8 cellular contexts compared by ENCODE assay signal in genomic region chr17:38751803-38752118, GRCh38. TPM values are rescaled to one million over a fixed set of nuclear protein-coding genes. Genes with fewer than 3 reads are reported as not detected.
DNase-seq lines count a peak whose midpoint lies in the region; ATAC-seq, FAIRE-seq and TF ChIP-seq lines count a peak whose summit lies in the region.

No MANE protein-coding gene starts in this region.

- DNase-seq in ELR (ENCODE audit: low read depth) (peak; percentile 88), NCI-H226 (peak; percentile 79), keratinocyte (ENCODE audit: low read depth, low spot score) (no peak)
- DNase-seq in activated CD4-positive, CD25-positive, alpha-beta regulatory T cell treated with anti-CD3 and anti-CD28 coated beads, Interleukin-2, amount 50 U/mL, for 72 hours = peak; percentile 93
- peak; percentile 84 to 89 for DNase-seq in central memory CD8-positive, alpha-beta T cell (ENCODE audit: low spot score in 2 of 2)
- peak; percentile 77 to 91 (median 82) for DNase-seq in stimulated activated CD4-positive, alpha-beta T cell treated with anti-CD3 and anti-CD28 coated beads, Interleukin-12 subunit alpha, Interleukin-12 subunit beta, amount 100 ng/mL, for 48 hours (ENCODE audit: low read depth in 2 of 3, low spot score in 1 of 3)

- no peaks in the 10 kb centered on the region for H3K27me3 ChIP-seq in keratinocyte (ENCODE audit: control insufficient read depth, extremely low read depth, insufficient read depth, low read length)

- H3K36me3 Mint-ChIP-seq in central memory CD8-positive, alpha-beta T cell (ENCODE audit: insufficient read depth) = peaks cover 46% of the 10 kb centered on the region

- no peaks in the 10 kb centered on the region for H3K9me1 ChIP-seq in keratinocyte (ENCODE audit: control insufficient read depth, extremely low read depth, insufficient read depth, low read length)

- peaks cover 1% of the 10 kb centered on the region for H4K20me1 ChIP-seq in keratinocyte (ENCODE audit: control insufficient read depth, extremely low read depth, insufficient read depth, low read length)

- peaks cover 48% of the 10 kb centered on the region for H3K4me1 Mint-ChIP-seq in central memory CD8-positive, alpha-beta T cell

- peak overlapping the region; percentile 94 for H3K9ac ChIP-seq in keratinocyte (ENCODE audit: control insufficient read depth, extremely low read depth, insufficient read depth, low read length)

- peak overlapping the region; percentile 93 for H3K4me3 Mint-ChIP-seq in central memory CD8-positive, alpha-beta T cell

- no peaks in the 10 kb centered on the region for H3K9me3 Mint-ChIP-seq in central memory CD8-positive, alpha-beta T cell

- peaks cover 22% of the 10 kb centered on the region for H3K4me1 ChIP-seq in keratinocyte (ENCODE audit: control insufficient read depth, extremely low read depth, insufficient read depth, low read length)

- FAIRE-seq in keratinocyte (lab: Jason Lieb, UNC) = no peak

- TF ChIP-seq CTCF in keratinocyte (optimal IDR thresholded peaks at IDR 0.05 in 1 of 3, IDR thresholded peaks at IDR 0.05 in 1 of 3, conservative IDR thresholded peaks at IDR 0.05 in 1 of 3; ENCODE audit: extremely low read depth in 1 of 3, insufficient read depth in 2 of 3, low read length in 3 of 3) = no peak

- peaks cover 2 to 20% of the 10 kb centered on the region in 2 experiments for H3K36me3 ChIP-seq in keratinocyte (ENCODE audit: control insufficient read depth in 2 of 2, extremely low read depth in 1 of 2, insufficient read depth in 2 of 2, low read length in 2 of 2)

- peaks cover 37% of the 10 kb centered on the region for H3K79me2 ChIP-seq in keratinocyte (ENCODE audit: control insufficient read depth, insufficient read depth, low read length)

- peak overlapping the region; percentile 92 for H3K27ac ChIP-seq in keratinocyte (ENCODE audit: control insufficient read depth, insufficient read depth, low read length)

- no peaks in the 10 kb centered on the region for H3K9me3 ChIP-seq in keratinocyte (ENCODE audit: control insufficient read depth, low read depth, low read length)

- peak overlapping the region; percentile 87 for H3K4me2 ChIP-seq in keratinocyte (ENCODE audit: control insufficient read depth, extremely low read depth, insufficient read depth, low read depth, low read length)

- H2AFZ ChIP-seq in keratinocyte (ENCODE audit: control insufficient read depth, low read length) = peak overlapping the region; percentile 65

- ATAC-seq in HG03039 (IDR thresholded peaks at IDR 0.05; ENCODE audit: unreplicated experiment) (peak; percentile 31), HG02763 (IDR thresholded peaks at IDR 0.05; ENCODE audit: unreplicated experiment) (no peak)
- peak; percentile 70 for ATAC-seq in central memory CD8-positive, alpha-beta T cell (replicated peaks; ENCODE audit: extremely low read depth, poor library complexity, severe bottlenecking)

- peaks cover 31% of the 10 kb centered on the region for H3K27me3 Mint-ChIP-seq in central memory CD8-positive, alpha-beta T cell

- H3K27ac Mint-ChIP-seq in central memory CD8-positive, alpha-beta T cell (ENCODE audit: low read depth) = peak overlapping the region; percentile 100

- peak overlapping the region; percentile 78 to 100 (median 97) for H3K4me3 ChIP-seq in keratinocyte (ENCODE audit: control insufficient read depth in 2 of 3, extremely low read depth in 1 of 3, insufficient read depth in 2 of 3, low read depth in 1 of 3, low read length in 3 of 3)

- dilution Hi-C loops in keratinocyte (cut with MboI; ENCODE audit: extremely low pct_ligation_motif_present, low sequenced_read_pairs) = no loop called here

RNA-seq across cellular contexts. Expression of gene PSMB3, which starts 0.8 kb away (rescaled TPM):
- 294 to 346 TPM (median 316 TPM) in 3 replicates for polyA plus RNA-seq in keratinocyte
- polyA plus RNA-seq in keratinocyte (2011; ENCODE audit: low read depth) = 56.5 TPM
- 303 and 332 TPM in 2 replicates for polyA plus RNA-seq in keratinocyte (2011; cell fraction: cytosol; rRNA removed)
- polyA plus RNA-seq in keratinocyte (2011; cell fraction: nucleus; rRNA removed) = 227 and 268 TPM in 2 replicates
- 178 and 256 TPM in 2 replicates for polyA plus RNA-seq in keratinocyte (2012; ENCODE audit: low replicate concordance)
- 224 to 376 TPM (median 273 TPM) in 3 replicates for polyA minus RNA-seq in keratinocyte
- 175 TPM for polyA minus RNA-seq in keratinocyte (2011; cell fraction: cytosol; rRNA and poly(A)+ RNA removed)
- polyA minus RNA-seq in keratinocyte (2011; cell fraction: nucleus; rRNA and poly(A)+ RNA removed) = 65.1 and 65.2 TPM in 2 replicates

RNA-seq across cellular contexts. Expression of gene PCGF2, which starts 3.6 kb away (rescaled TPM):
- polyA plus RNA-seq in keratinocyte = 3.3 to 6.9 TPM (median 4.1 TPM) in 3 replicates
- polyA plus RNA-seq in keratinocyte (2011; ENCODE audit: low read depth) = 14.1 TPM
- polyA plus RNA-seq in keratinocyte (2011; cell fraction: cytosol; rRNA removed) = 6.6 and 11.6 TPM in 2 replicates
- polyA plus RNA-seq in keratinocyte (2011; cell fraction: nucleus; rRNA removed) = 10.1 and 12.5 TPM in 2 replicates
- polyA plus RNA-seq in keratinocyte (2012; ENCODE audit: low replicate concordance) = 14.9 and 19.0 TPM in 2 replicates
- 3.1 to 24.6 TPM (median 5.8 TPM) in 3 replicates for polyA minus RNA-seq in keratinocyte
- 15.5 TPM for polyA minus RNA-seq in keratinocyte (2011; cell fraction: cytosol; rRNA and poly(A)+ RNA removed)
- polyA minus RNA-seq in keratinocyte (2011; cell fraction: nucleus; rRNA and poly(A)+ RNA removed) = 3.2 and 6.3 TPM in 2 replicates

RNA-seq across cellular contexts. Expression of gene CISD3, which starts 21.6 kb away (rescaled TPM):
- polyA plus RNA-seq in keratinocyte = 10.4 to 25.6 TPM (median 17.1 TPM) in 3 replicates
- 2.1 TPM for polyA plus RNA-seq in keratinocyte (2011; ENCODE audit: low read depth)
- polyA plus RNA-seq in keratinocyte (2011; cell fraction: cytosol; rRNA removed) = 11.2 and 20.0 TPM in 2 replicates
- 4.3 and 4.5 TPM in 2 replicates for polyA plus RNA-seq in keratinocyte (2011; cell fraction: nucleus; rRNA removed)
- polyA plus RNA-seq in keratinocyte (2012; ENCODE audit: low replicate concordance) = 15.6 and 35.2 TPM in 2 replicates
- 4.9 to 16.3 TPM (median 5.5 TPM) in 3 replicates for polyA minus RNA-seq in keratinocyte
- 12.9 TPM for polyA minus RNA-seq in keratinocyte (2011; cell fraction: cytosol; rRNA and poly(A)+ RNA removed)
- 1.7 and 2.9 TPM in 2 replicates for polyA minus RNA-seq in keratinocyte (2011; cell fraction: nucleus; rRNA and poly(A)+ RNA removed)

RNA-seq across cellular contexts. Expression of gene MLLT6, which starts 46.7 kb away (rescaled TPM):
- 17.4 to 18.1 TPM (median 17.7 TPM) in 3 replicates for polyA plus RNA-seq in keratinocyte
- polyA plus RNA-seq in keratinocyte (2011; ENCODE audit: low read depth) = 20.2 TPM
- polyA plus RNA-seq in keratinocyte (2011; cell fraction: cytosol; rRNA removed) = 7.7 and 11.0 TPM in 2 replicates
- 46.1 and 53.2 TPM in 2 replicates for polyA plus RNA-seq in keratinocyte (2011; cell fraction: nucleus; rRNA removed)
- polyA plus RNA-seq in keratinocyte (2012; ENCODE audit: low replicate concordance) = 14.3 and 16.5 TPM in 2 replicates
- 23.1 to 34.2 TPM (median 24.0 TPM) in 3 replicates for polyA minus RNA-seq in keratinocyte
- 28.6 TPM for polyA minus RNA-seq in keratinocyte (2011; cell fraction: cytosol; rRNA and poly(A)+ RNA removed)
- polyA minus RNA-seq in keratinocyte (2011; cell fraction: nucleus; rRNA and poly(A)+ RNA removed) = 25.5 and 29.3 TPM in 2 replicates

RNA-seq across cellular contexts. Expression of gene PIP4K2B, which starts 47.6 kb away (rescaled TPM):
- 26.4 to 29.2 TPM (median 29.2 TPM) in 3 replicates for polyA plus RNA-seq in keratinocyte
- polyA plus RNA-seq in keratinocyte (2011; ENCODE audit: low read depth) = 9.8 TPM
- 23.8 and 24.4 TPM in 2 replicates for polyA plus RNA-seq in keratinocyte (2011; cell fraction: cytosol; rRNA removed)
- polyA plus RNA-seq in keratinocyte (2011; cell fraction: nucleus; rRNA removed) = 40.8 and 42.6 TPM in 2 replicates
- 7.6 and 31.4 TPM in 2 replicates for polyA plus RNA-seq in keratinocyte (2012; ENCODE audit: low replicate concordance)
- polyA minus RNA-seq in keratinocyte = 64.5 to 72.1 TPM (median 67.2 TPM) in 3 replicates
- polyA minus RNA-seq in keratinocyte (2011; cell fraction: cytosol; rRNA and poly(A)+ RNA removed) = 27.4 TPM
- 12.5 and 27.8 TPM in 2 replicates for polyA minus RNA-seq in keratinocyte (2011; cell fraction: nucleus; rRNA and poly(A)+ RNA removed)
